Comparison of ENCODE assay signal across 1 cellular context in the genomic region with DNA sequence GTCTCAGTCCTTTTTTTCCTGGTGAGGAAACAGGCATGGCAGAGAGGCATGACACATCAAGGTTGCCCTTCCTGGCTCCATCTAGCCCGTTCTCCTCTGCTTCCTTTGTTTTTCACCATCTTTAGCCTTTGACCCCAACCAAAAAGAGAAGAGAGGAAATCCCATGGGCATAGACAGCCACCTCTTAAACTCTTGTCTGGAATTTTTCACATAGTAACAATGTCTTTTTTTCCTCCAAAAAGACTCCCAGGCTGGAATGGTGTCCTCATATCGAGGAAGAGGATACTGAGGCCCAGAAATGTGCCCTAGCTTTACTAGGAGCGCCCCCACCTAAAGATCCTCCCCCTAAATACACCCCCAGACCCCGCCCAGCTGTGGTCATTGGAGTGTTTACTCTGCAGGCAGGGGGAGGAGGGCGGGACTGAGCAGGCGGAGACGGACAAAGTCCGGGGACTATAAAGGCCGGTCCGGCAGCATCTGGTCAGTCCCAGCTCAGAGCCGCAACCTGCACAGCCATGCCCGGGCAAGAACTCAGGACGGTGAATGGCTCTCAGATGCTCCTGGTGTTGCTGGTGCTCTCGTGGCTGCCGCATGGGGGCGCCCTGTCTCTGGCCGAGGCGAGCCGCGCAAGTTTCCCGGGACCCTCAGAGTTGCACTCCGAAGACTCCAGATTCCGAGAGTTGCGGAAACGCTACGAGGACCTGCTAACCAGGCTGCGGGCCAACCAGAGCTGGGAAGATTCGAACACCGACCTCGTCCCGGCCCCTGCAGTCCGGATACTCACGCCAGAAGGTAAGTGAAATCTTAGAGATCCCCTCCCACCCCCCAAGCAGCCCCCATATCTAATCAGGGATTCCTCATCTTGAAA.
TF ChIP-seq lines count a peak whose summit lies in the region.

A gene with protein sequence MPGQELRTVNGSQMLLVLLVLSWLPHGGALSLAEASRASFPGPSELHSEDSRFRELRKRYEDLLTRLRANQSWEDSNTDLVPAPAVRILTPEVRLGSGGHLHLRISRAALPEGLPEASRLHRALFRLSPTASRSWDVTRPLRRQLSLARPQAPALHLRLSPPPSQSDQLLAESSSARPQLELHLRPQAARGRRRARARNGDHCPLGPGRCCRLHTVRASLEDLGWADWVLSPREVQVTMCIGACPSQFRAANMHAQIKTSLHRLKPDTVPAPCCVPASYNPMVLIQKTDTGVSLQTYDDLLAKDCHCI (plus strand): TSS at position 484 of the 868 bp plus-strand sequence. CDS start 32 bp downstream, at position 516.

TF ChIP-seq in HepG2, 621 proteins besides CTCF, POLR2A, EP300 and RAD21 (continued from another document and continues in another):
- TF ChIP-seq, protein P1, sequence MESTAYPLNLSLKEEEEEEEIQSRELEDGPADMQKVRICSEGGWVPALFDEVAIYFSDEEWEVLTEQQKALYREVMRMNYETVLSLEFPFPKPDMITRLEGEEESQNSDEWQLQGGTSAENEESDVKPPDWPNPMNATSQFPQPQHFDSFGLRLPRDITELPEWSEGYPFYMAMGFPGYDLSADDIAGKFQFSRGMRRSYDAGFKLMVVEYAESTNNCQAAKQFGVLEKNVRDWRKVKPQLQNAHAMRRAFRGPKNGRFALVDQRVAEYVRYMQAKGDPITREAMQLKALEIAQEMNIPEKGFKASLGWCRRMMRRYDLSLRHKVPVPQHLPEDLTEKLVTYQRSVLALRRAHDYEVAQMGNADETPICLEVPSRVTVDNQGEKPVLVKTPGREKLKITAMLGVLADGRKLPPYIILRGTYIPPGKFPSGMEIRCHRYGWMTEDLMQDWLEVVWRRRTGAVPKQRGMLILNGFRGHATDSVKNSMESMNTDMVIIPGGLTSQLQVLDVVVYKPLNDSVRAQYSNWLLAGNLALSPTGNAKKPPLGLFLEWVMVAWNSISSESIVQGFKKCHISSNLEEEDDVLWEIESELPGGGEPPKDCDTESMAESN (CRISPR knock-in tag; conservative IDR thresholded peaks at IDR 0.05), result peak; percentile 93
- TF ChIP-seq PHF20 (CRISPR knock-in tag; IDR thresholded peaks at IDR 0.05), result peak; percentile 43; the same call in 1 of the 2 replicates
- no peak for TF ChIP-seq ZNF30 (CRISPR knock-in tag; IDR thresholded peaks at IDR 0.05)
- peak; percentile 90 for TF ChIP-seq ZNF232 (CRISPR knock-in tag; IDR thresholded peaks at IDR 0.05; ENCODE audit: borderline replicate concordance)
- peak; percentile 84; the same call in 1 of the 2 replicates for TF ChIP-seq ERF (CRISPR knock-in tag; IDR thresholded peaks at IDR 0.05)
- peak; percentile 70; the same call in 1 of the 2 replicates for TF ChIP-seq FOSL1 (CRISPR knock-in tag; IDR thresholded peaks at IDR 0.05; ENCODE audit: borderline replicate concordance)
- peak; percentile 89 for TF ChIP-seq HOXA3 (CRISPR knock-in tag; IDR thresholded peaks at IDR 0.05)
- TF ChIP-seq, protein P2, sequence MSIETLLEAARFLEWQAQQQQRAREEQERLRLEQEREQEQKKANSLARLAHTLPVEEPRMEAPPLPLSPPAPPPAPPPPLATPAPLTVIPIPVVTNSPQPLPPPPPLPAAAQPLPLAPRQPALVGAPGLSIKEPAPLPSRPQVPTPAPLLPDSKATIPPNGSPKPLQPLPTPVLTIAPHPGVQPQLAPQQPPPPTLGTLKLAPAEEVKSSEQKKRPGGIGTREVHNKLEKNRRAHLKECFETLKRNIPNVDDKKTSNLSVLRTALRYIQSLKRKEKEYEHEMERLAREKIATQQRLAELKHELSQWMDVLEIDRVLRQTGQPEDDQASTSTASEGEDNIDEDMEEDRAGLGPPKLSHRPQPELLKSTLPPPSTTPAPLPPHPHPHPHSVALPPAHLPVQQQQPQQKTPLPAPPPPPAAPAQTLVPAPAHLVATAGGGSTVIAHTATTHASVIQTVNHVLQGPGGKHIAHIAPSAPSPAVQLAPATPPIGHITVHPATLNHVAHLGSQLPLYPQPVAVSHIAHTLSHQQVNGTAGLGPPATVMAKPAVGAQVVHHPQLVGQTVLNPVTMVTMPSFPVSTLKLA (IDR thresholded peaks at IDR 0.05), result 0 out of 2 replicates have a peak, but pooled peaks have one; percentile 20
- TF ChIP-seq ZNF331 (CRISPR knock-in tag; IDR thresholded peaks at IDR 0.05), result peak; percentile 90
- peak; percentile 94 for TF ChIP-seq SIN3A (IDR thresholded peaks at IDR 0.05; ENCODE audit: borderline replicate concordance, low read depth, low read length)
- TF ChIP-seq SNAI1 (CRISPR knock-in tag; IDR thresholded peaks at IDR 0.05; ENCODE audit: borderline replicate concordance), result peak; percentile 20; the same call in 1 of the 2 replicates
- peak; percentile 66; the same call in 1 of the 2 replicates for TF ChIP-seq KDM5A (IDR thresholded peaks at IDR 0.05; ENCODE audit: borderline replicate concordance, low read length)
- 0 out of 2 replicates have a peak, but pooled peaks have one; percentile 50 for TF ChIP-seq ZNF318 (CRISPR knock-in tag; IDR thresholded peaks at IDR 0.05)
- peak; percentile 76; the same call in 1 of the 2 replicates for TF ChIP-seq NR2F2 (IDR thresholded peaks at IDR 0.05; ENCODE audit: borderline replicate concordance, low read depth)
- TF ChIP-seq MAFF (IDR thresholded peaks at IDR 0.05; ENCODE audit: low read depth, low read length), result no peak
- TF ChIP-seq, protein P3, sequence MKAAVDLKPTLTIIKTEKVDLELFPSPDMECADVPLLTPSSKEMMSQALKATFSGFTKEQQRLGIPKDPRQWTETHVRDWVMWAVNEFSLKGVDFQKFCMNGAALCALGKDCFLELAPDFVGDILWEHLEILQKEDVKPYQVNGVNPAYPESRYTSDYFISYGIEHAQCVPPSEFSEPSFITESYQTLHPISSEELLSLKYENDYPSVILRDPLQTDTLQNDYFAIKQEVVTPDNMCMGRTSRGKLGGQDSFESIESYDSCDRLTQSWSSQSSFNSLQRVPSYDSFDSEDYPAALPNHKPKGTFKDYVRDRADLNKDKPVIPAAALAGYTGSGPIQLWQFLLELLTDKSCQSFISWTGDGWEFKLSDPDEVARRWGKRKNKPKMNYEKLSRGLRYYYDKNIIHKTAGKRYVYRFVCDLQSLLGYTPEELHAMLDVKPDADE (CRISPR knock-in tag; IDR thresholded peaks at IDR 0.05), result peak; percentile 93; the same call in 1 of the 2 replicates
- peak; percentile 96; the same call in 1 of the 2 replicates for TF ChIP-seq FIP1L1 (IDR thresholded peaks at IDR 0.05; ENCODE audit: borderline replicate concordance, insufficient read depth, low read depth, low read length)
- TF ChIP-seq, protein P4, sequence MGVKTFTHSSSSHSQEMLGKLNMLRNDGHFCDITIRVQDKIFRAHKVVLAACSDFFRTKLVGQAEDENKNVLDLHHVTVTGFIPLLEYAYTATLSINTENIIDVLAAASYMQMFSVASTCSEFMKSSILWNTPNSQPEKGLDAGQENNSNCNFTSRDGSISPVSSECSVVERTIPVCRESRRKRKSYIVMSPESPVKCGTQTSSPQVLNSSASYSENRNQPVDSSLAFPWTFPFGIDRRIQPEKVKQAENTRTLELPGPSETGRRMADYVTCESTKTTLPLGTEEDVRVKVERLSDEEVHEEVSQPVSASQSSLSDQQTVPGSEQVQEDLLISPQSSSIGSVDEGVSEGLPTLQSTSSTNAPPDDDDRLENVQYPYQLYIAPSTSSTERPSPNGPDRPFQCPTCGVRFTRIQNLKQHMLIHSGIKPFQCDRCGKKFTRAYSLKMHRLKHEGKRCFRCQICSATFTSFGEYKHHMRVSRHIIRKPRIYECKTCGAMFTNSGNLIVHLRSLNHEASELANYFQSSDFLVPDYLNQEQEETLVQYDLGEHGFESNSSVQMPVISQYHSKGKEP (CRISPR knock-in tag; IDR thresholded peaks at IDR 0.05), result no peak; the same call in 1 of the 2 replicates
- TF ChIP-seq PTBP1 (IDR thresholded peaks at IDR 0.05; ENCODE audit: low read depth, low read length, poor library complexity, severe bottlenecking), result no peak
- peak; percentile 85 for TF ChIP-seq ZNF329 (CRISPR knock-in tag; IDR thresholded peaks at IDR 0.05; ENCODE audit: low read depth)
- peak; percentile 84 for TF ChIP-seq ZNF564 (CRISPR knock-in tag; IDR thresholded peaks at IDR 0.05)
- TF ChIP-seq ZFX (CRISPR knock-in tag; IDR thresholded peaks at IDR 0.05; ENCODE audit: low read depth), result peak; percentile 67
- TF ChIP-seq, protein P5, sequence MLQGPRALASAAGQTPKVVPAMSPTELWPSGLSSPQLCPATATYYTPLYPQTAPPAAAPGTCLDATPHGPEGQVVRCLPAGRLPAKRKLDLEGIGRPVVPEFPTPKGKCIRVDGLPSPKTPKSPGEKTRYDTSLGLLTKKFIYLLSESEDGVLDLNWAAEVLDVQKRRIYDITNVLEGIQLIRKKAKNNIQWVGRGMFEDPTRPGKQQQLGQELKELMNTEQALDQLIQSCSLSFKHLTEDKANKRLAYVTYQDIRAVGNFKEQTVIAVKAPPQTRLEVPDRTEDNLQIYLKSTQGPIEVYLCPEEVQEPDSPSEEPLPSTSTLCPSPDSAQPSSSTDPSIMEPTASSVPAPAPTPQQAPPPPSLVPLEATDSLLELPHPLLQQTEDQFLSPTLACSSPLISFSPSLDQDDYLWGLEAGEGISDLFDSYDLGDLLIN (CRISPR knock-in tag; IDR thresholded peaks at IDR 0.05; ENCODE audit: borderline replicate concordance), result peak; percentile 98
- TF ChIP-seq, protein P6, sequence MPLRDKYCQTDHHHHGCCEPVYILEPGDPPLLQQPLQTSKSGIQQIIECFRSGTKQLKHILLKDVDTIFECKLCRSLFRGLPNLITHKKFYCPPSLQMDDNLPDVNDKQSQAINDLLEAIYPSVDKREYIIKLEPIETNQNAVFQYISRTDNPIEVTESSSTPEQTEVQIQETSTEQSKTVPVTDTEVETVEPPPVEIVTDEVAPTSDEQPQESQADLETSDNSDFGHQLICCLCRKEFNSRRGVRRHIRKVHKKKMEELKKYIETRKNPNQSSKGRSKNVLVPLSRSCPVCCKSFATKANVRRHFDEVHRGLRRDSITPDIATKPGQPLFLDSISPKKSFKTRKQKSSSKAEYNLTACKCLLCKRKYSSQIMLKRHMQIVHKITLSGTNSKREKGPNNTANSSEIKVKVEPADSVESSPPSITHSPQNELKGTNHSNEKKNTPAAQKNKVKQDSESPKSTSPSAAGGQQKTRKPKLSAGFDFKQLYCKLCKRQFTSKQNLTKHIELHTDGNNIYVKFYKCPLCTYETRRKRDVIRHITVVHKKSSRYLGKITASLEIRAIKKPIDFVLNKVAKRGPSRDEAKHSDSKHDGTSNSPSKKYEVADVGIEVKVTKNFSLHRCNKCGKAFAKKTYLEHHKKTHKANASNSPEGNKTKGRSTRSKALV (CRISPR knock-in tag; IDR thresholded peaks at IDR 0.05), result peak; percentile 80; the same call in 1 of the 2 replicates
- TF ChIP-seq ZNF839 (CRISPR knock-in tag; IDR thresholded peaks at IDR 0.05; ENCODE audit: borderline replicate concordance), result 0 out of 2 replicates have a peak, but pooled peaks have one; percentile 79
